In the genomic region with DNA sequence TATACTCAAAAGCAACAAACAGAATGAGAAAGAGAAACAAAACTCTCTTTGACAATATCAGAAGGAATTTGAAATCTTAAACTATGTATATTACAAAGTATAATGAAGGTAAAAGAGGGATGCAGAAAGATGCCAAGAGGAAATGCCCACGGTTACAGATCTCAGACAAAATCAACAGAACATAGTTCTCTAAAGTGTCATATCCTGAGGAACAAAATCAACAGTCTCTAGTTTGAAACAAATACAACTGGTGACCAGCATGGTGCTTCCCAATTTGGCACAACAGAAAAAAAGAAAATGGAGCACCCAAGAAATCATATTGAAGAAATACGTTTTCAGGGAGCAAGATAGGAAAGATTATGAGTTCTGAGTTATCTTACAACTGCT, we compare ENCODE assay signal across 16 cellular contexts.
A peak's percentile ranks its signal among the peaks of the same experiment; 100 is the strongest.
DNase-seq lines count a peak whose midpoint lies in the region; ATAC-seq and TF ChIP-seq lines count a peak whose summit lies in the region.
"Had no signal": no experiment of that assay in that cellular context is flagged by ENCODE, and none has a peak within 500 bp of the region (broad histone marks: within the 10 kb centered on the region; RNA-seq: fewer than 3 reads in every experiment).

No MANE protein-coding gene starts in this region.

- no peak for TF ChIP-seq POLR2A in prostate gland (IDR thresholded peaks at IDR 0.05)

- H3K27ac ChIP-seq in prostate gland = no peak overlapping the region

- H3K4me3 ChIP-seq in foreskin fibroblast (ENCODE audit: low read depth in 1 of 2, low read length in 2 of 2) = no peak overlapping the region
- no peak overlapping the region for H3K4me3 ChIP-seq in prostate gland

- H3K9me3 ChIP-seq in prostate gland = no peaks in the 10 kb centered on the region

- H3K27me3 ChIP-seq in prostate gland (replicated peaks; ENCODE audit: insufficient read depth) = no peaks in the 10 kb centered on the region

- no peaks in the 10 kb centered on the region for H3K4me1 ChIP-seq in prostate gland (replicated peaks)

- intact Hi-C loops in prostate gland (cut with DNase I) = no loop called here

- no peaks in the 10 kb centered on the region for H3K36me3 ChIP-seq in prostate gland

- DNase-seq in M059J (ENCODE audit: low read depth) (peak; percentile 7), foreskin fibroblast (peak; percentile 11 to 32), nucleus accumbens (lab: John Stamatoyannopoulos, UW) (no peak), superior temporal gyrus (ENCODE audit: extremely low spot score) (no peak), prostate gland (ENCODE audit: low spot score) (no peak), NCI-H510A (lab: John Stamatoyannopoulos, UW) (no peak)
- DNase-seq: activated CD4-positive, alpha-beta T cell treated with anti-CD3 and anti-CD28 coated beads, Interleukin-2, amount 10 ng/mL, durations not matched to agents 24 days and 14 days; aorta; effector memory CD8-positive, alpha-beta T cell; glutamatergic neuron; NCI-H1048; NCI-H345; stimulated activated CD4-positive, alpha-beta T cell treated with anti-CD3 and anti-CD28 coated beads, Interleukin-4, amount 100 ng/mL, for 4 hours; T-helper 2 cell had no signal

- peak; percentile 13 for ATAC-seq in GM18861 (IDR thresholded peaks at IDR 0.05; ENCODE audit: unreplicated experiment)
- peak; percentile 2 for ATAC-seq in HG02588 (IDR thresholded peaks at IDR 0.05; ENCODE audit: unreplicated experiment)
- ATAC-seq: effector memory CD8-positive, alpha-beta T cell had no signal

- TF ChIP-seq CTCF in foreskin fibroblast (IDR thresholded peaks at IDR 0.05; ENCODE audit: low read depth, low read length) (no peak), prostate gland (IDR thresholded peaks at IDR 0.05) (no peak)

- WGBS in prostate gland = 68% methylated on average over 2 of the region's 2 CpGs

Comparison
In these comparisons a context has a peak if more than half of its experiments do, and no peak if none do; other contexts are left out.
1. DNase-seq: peak in M059J (single experiment) and foreskin fibroblast (2 of 2); none in nucleus accumbens (0 of 56), superior temporal gyrus (single experiment), prostate gland (single experiment) and NCI-H510A (single experiment).